In genomic region chr11:67285541-67286498, GRCh38 we compare ENCODE assay signal across 11 cellular contexts. TPM values are rescaled to one million over a fixed set of nuclear protein-coding genes. Genes with fewer than 3 reads are reported as not detected.
DNase-seq lines count a peak whose midpoint lies in the region; ATAC-seq and TF ChIP-seq lines count a peak whose summit lies in the region.
"Had no signal": no experiment of that assay in that cellular context is flagged by ENCODE, and none has a peak within 500 bp of the region (broad histone marks: within the 10 kb centered on the region; RNA-seq: fewer than 3 reads in every experiment).

No MANE protein-coding gene starts in this region.

- CTCF ChIA-PET in HEK293 (lab: Yijun Ruan, JAX): interaction anchor here (3.9 kb wide), 1 partner anchor 23 kb away, joined by 17 read pairs; no protein-coding TSS in a partner anchor

- H3K27ac ChIP-seq in HEK293 (ENCODE audit: extremely low read depth, low read depth, low read length) (0 out of 2 replicates have a peak overlapping the region, but pooled peaks have one; percentile 31), VCaP (peak overlapping the region; percentile 99), esophagus muscularis mucosa (replicated peaks in 1 of 4) (peak overlapping the region; percentile 88 to 98 (median 93)), smooth muscle cell (ENCODE audit: low read depth) (peak overlapping the region; percentile 94), thyroid gland (peak overlapping the region in 1 of 3 donors; percentile 93)

- H3K79me2 ChIP-seq in smooth muscle cell (ENCODE audit: low read depth): peaks cover 14% of the 10 kb centered on the region

- no peak for TF ChIP-seq EP300 in esophagus muscularis mucosa (IDR thresholded peaks at IDR 0.05)

- no peak overlapping the region for H3K9ac ChIP-seq in smooth muscle cell (ENCODE audit: low read depth)

- H2AFZ ChIP-seq in smooth muscle cell (ENCODE audit: low read depth): no peak overlapping the region

- TF ChIP-seq POLR2A in esophagus muscularis mucosa (IDR thresholded peaks at IDR 0.05; ENCODE audit: low read depth): no peak
- no peak for TF ChIP-seq POLR2A in thyroid gland (IDR thresholded peaks at IDR 0.05)

- ATAC-seq in GM18498 (IDR thresholded peaks at IDR 0.05; ENCODE audit: unreplicated experiment): no peak
- no peak for ATAC-seq in HG03097 (IDR thresholded peaks at IDR 0.05; ENCODE audit: low FRiP score, unreplicated experiment)

- POLR2A ChIA-PET in HEK293 (lab: Yijun Ruan, JAX): interaction anchor here (0.5 kb wide), 1 partner anchor 19 kb away, joined by 3 read pairs; no protein-coding TSS in a partner anchor

- no peaks in the 10 kb centered on the region for H3K4me1 ChIP-seq in HEK293 (ENCODE audit: control insufficient read depth, insufficient read depth, low read length)
- peaks cover 35 to 72% (median 46%) of the 10 kb centered on the region in 4 donors for H3K4me1 ChIP-seq in esophagus muscularis mucosa
- peaks cover 7% of the 10 kb centered on the region for H3K4me1 ChIP-seq in smooth muscle cell (ENCODE audit: low read depth)
- H3K4me1 ChIP-seq in thyroid gland: peaks cover 15 to 27% of the 10 kb centered on the region in 2 donors

- H3K4me3 ChIP-seq in HEK293 (ENCODE audit: low read depth, low read length) (no peak overlapping the region), esophagus muscularis mucosa (no peak overlapping the region), smooth muscle cell (no peak overlapping the region), thyroid gland (replicated peaks in 1 of 3) (no peak overlapping the region)

- DNase-seq in esophagus muscularis mucosa (ENCODE audit: extremely low spot score) (no peak), smooth muscle cell (lab: John Stamatoyannopoulos, UW; ENCODE audit: unreplicated experiment) (no peak), NCI-H2107 treated with DMSO at 0.1 percent for 48 hours (lab: John Stamatoyannopoulos, UW; ENCODE audit: unreplicated experiment) (no peak), thyroid gland (no peak)
- DNase-seq: cerebellar nuclear complex, NCI-H226, occipital lobe had no signal

- TF ChIP-seq CTCF in HEK293 (tag by site-specific recombination; IDR thresholded peaks at IDR 0.05) (no peak), VCaP (conservative IDR thresholded peaks at IDR 0.05) (no peak), esophagus muscularis mucosa (IDR thresholded peaks at IDR 0.05) (no peak), smooth muscle cell (IDR thresholded peaks at IDR 0.05; ENCODE audit: borderline replicate concordance, insufficient read depth, poor library complexity, severe bottlenecking) (no peak), thyroid gland (IDR thresholded peaks at IDR 0.05) (no peak)

- intact Hi-C loops in esophagus muscularis mucosa (cut with DNase I): no loop called here
- intact Hi-C loops in thyroid gland (cut with DNase I): no loop called here

- peaks cover 3% of the 10 kb centered on the region for H4K20me1 ChIP-seq in smooth muscle cell (ENCODE audit: low read depth)

- H3K27me3 ChIP-seq in esophagus muscularis mucosa (no peaks in the 10 kb centered on the region), smooth muscle cell (ENCODE audit: low read depth) (no peaks in the 10 kb centered on the region), thyroid gland (no peaks in the 10 kb centered on the region)

- H3K4me2 ChIP-seq in smooth muscle cell: no peak overlapping the region

- peaks cover 4% of the 10 kb centered on the region for H3F3A ChIP-seq in smooth muscle cell (ENCODE audit: low read depth)

- WGBS in esophagus muscularis mucosa: 73% methylated on average over 26 of the region's 39 CpGs
- 98% methylated on average over 37 of the region's 39 CpGs for WGBS in smooth muscle cell (ENCODE audit: low lambda C conversion rate)
- 90 to 93% methylated on average over 28 to 32 of the region's 39 CpGs for WGBS in thyroid gland, 2 donors

- H3K9me3 ChIP-seq in HEK293 (ENCODE audit: control insufficient read depth, insufficient read depth, low read depth, low read length) (no peaks in the 10 kb centered on the region), esophagus muscularis mucosa (no peaks in the 10 kb centered on the region), smooth muscle cell (replicated peaks; ENCODE audit: low read depth) (no peaks in the 10 kb centered on the region), thyroid gland (no peaks in the 10 kb centered on the region)

- H3K36me3 ChIP-seq in HEK293 (ENCODE audit: control insufficient read depth in 2 of 2, insufficient read depth in 1 of 2, low read length in 2 of 2) (peaks cover 0 to 72% of the 10 kb centered on the region in 2 experiments; a peak in 2 of 3 replicates), esophagus muscularis mucosa (peaks cover 49 to 70% (median 64%) of the 10 kb centered on the region in 4 donors), smooth muscle cell (ENCODE audit: low read depth) (peaks cover 6% of the 10 kb centered on the region), thyroid gland (peaks cover 51 to 54% of the 10 kb centered on the region in 2 donors)

TF ChIP-seq in HEK293, 187 proteins besides CTCF, POLR2A, EP300 and RAD21:
- TF ChIP-seq GLIS2 (tag by site-specific recombination; IDR thresholded peaks at IDR 0.05): peak; percentile 68
- TF ChIP-seq, protein P1, sequence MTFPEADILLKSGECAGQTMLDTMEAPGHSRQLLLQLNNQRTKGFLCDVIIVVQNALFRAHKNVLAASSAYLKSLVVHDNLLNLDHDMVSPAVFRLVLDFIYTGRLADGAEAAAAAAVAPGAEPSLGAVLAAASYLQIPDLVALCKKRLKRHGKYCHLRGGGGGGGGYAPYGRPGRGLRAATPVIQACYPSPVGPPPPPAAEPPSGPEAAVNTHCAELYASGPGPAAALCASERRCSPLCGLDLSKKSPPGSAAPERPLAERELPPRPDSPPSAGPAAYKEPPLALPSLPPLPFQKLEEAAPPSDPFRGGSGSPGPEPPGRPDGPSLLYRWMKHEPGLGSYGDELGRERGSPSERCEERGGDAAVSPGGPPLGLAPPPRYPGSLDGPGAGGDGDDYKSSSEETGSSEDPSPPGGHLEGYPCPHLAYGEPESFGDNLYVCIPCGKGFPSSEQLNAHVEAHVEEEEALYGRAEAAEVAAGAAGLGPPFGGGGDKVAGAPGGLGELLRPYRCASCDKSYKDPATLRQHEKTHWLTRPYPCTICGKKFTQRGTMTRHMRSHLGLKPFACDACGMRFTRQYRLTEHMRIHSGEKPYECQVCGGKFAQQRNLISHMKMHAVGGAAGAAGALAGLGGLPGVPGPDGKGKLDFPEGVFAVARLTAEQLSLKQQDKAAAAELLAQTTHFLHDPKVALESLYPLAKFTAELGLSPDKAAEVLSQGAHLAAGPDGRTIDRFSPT (tag by site-specific recombination; IDR thresholded peaks at IDR 0.05): peak; percentile 31; the same call in 1 of the 2 replicates
- TF ChIP-seq ZNF341 (tag by site-specific recombination; IDR thresholded peaks at IDR 0.05; ENCODE audit: low read depth): no peak
- TF ChIP-seq ZNF121 (tag by site-specific recombination; IDR thresholded peaks at IDR 0.05): no peak
- no peak for TF ChIP-seq ZNF670 (tag by site-specific recombination; IDR thresholded peaks at IDR 0.05; ENCODE audit: low read depth)
- TF ChIP-seq ZNF585B (tag by site-specific recombination; IDR thresholded peaks at IDR 0.05): no peak

RNA-seq across cellular contexts. Expression of gene ANKRD13D, which starts 3.3 kb away (rescaled TPM):
- total RNA-seq in esophagus muscularis mucosa: 10 to 100 TPM; 27.7 to 53.0 (median 39.5) TPM
- 29.3 and 34.7 TPM in 2 replicates for total RNA-seq in smooth muscle cell
- 52.0 and 63.2 TPM in 2 replicates for polyA plus RNA-seq in smooth muscle cell
- total RNA-seq in thyroid gland: 10 to 100 TPM; 27.9 to 36.8 (median 31.5) TPM

RNA-seq across cellular contexts. Expression of gene SSH3, which starts 17.5 kb away (rescaled TPM):
- total RNA-seq in esophagus muscularis mucosa: 10 to 100 TPM; 28.2 to 51.5 (median 44.0) TPM
- total RNA-seq in smooth muscle cell: 14.9 and 23.9 TPM in 2 replicates
- 29.3 and 47.5 TPM in 2 replicates for polyA plus RNA-seq in smooth muscle cell
- 10 to 100 TPM; 50.5 to 59.9 (median 54.4) TPM for total RNA-seq in thyroid gland

RNA-seq across cellular contexts. Expression of gene GRK2, which starts 19.5 kb away (rescaled TPM):
- 10 to 100 TPM; 46.9 to 68.8 (median 59.5) TPM for total RNA-seq in esophagus muscularis mucosa
- 18.5 and 22.2 TPM in 2 replicates for total RNA-seq in smooth muscle cell
- polyA plus RNA-seq in smooth muscle cell: 38.9 and 42.5 TPM in 2 replicates
- total RNA-seq in thyroid gland: 10 to 100 TPM; 32.8 to 55.8 (median 40.6) TPM
